8 cellular contexts compared by ENCODE assay signal in the genomic region with DNA sequence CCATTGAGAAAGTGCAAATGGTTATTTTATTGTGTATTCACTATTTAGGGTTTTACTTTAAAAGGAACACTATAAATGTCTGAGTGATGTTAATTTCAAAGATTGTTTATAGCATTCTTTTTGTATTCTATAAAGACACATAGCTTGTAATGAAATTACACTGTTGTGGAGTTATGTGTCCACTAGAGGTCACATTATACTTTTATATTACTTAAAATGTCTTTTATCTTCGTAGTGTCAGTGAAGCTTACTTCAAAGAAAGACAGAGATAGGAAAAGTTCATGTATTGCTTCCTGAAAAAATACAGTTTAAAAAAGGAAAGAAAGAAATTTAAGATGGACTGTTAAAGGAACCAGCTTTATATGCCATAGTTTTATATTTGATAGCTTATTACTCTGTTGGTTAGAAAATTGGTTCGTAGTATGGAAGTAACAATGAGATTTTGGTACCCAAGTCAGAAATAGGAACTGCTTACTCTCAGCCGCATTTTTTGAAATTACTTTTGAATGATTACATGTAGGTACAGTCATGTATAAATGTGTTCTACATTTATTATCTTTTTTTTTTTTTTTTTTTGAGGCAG. TPM values are rescaled to one million over a fixed set of nuclear protein-coding genes. Genes with fewer than 3 reads are reported as not detected.
A peak's percentile ranks its signal among the peaks of the same experiment; 100 is the strongest.
DNase-seq lines count a peak whose midpoint lies in the region; ATAC-seq and TF ChIP-seq lines count a peak whose summit lies in the region.

No MANE protein-coding gene starts in this region.

- H4K20me1 ChIP-seq in PC-9 (ENCODE audit: insufficient read depth): no peaks in the 10 kb centered on the region

- peak; percentile 46 for TF ChIP-seq CTCF in AG09319 (IDR thresholded peaks at IDR 0.05; ENCODE audit: low read depth, low read length)
- peak; percentile 77 for TF ChIP-seq CTCF in PC-9 (conservative IDR thresholded peaks at IDR 0.05)
- peak in 5 of 6 experiments; percentile 32 to 73 (median 52) for TF ChIP-seq CTCF in esophagus squamous epithelium (IDR thresholded peaks at IDR 0.05)
- TF ChIP-seq CTCF in spleen (IDR thresholded peaks at IDR 0.05 in 8 of 11, conservative IDR thresholded peaks at IDR 0.05 in 3 of 11): peak; percentile 20 to 66 (median 51)

- H3K27ac ChIP-seq in PC-9 (no peak overlapping the region), esophagus squamous epithelium (no peak overlapping the region), spleen (no peak overlapping the region)

- H3K4me1 ChIP-seq in PC-9 (replicated peaks; ENCODE audit: insufficient read depth) (0 out of 2 replicates have a peak, but pooled peaks cover 4% of the 10 kb centered on the region), esophagus squamous epithelium (peaks cover 0 to 3% (median 0%) of the 10 kb centered on the region in 3 donors), spleen (peaks cover 0 to 8% (median 1%) of the 10 kb centered on the region in 6 donors)

- H3K36me3 Mint-ChIP-seq in activated CD8-positive, alpha-beta memory T cell treated with anti-CD3 and anti-CD28 coated beads, Interleukin-2, amount 10 ng/mL, durations not matched to agents 7 days and 5 days: no peaks in the 10 kb centered on the region

- POLR2A ChIA-PET in PC-9 (lab: Charles Lee; ENCODE audit: unreplicated experiment): interaction anchor here (0.6 kb wide), 1 partner anchor 21 kb away, joined by 3 read pairs; a partner anchor contains a TSS

- H3K4me3 Mint-ChIP-seq in activated CD8-positive, alpha-beta memory T cell treated with anti-CD3 and anti-CD28 coated beads, Interleukin-2, amount 10 ng/mL, durations not matched to agents 7 days and 5 days: no peak overlapping the region

- H3K4me3 ChIP-seq in PC-9: no peak overlapping the region
- H3K4me3 ChIP-seq in esophagus squamous epithelium: no peak overlapping the region
- no peak overlapping the region for H3K4me3 ChIP-seq in spleen

- ATAC-seq in GM18909 (IDR thresholded peaks at IDR 0.05; ENCODE audit: poor library complexity, unreplicated experiment) (peak; percentile 59), GM18519 (IDR thresholded peaks at IDR 0.05; ENCODE audit: low FRiP score, unreplicated experiment) (no peak)
- ATAC-seq in activated CD8-positive, alpha-beta memory T cell treated with anti-CD3 and anti-CD28 coated beads, Interleukin-2, amount 10 ng/mL, durations not matched to agents 7 days and 5 days: no peak

- H2AFZ ChIP-seq in PC-9: no peak overlapping the region

- H3K9me3 Mint-ChIP-seq in activated CD8-positive, alpha-beta memory T cell treated with anti-CD3 and anti-CD28 coated beads, Interleukin-2, amount 10 ng/mL, durations not matched to agents 7 days and 5 days (ENCODE audit: low read depth): no peaks in the 10 kb centered on the region

- H3K9me3 ChIP-seq in PC-9 (ENCODE audit: insufficient read depth, low read depth): no peaks in the 10 kb centered on the region
- no peaks in the 10 kb centered on the region for H3K9me3 ChIP-seq in esophagus squamous epithelium
- H3K9me3 ChIP-seq in spleen: no peaks in the 10 kb centered on the region

- H3K79me2 ChIP-seq in PC-9 (ENCODE audit: low read depth): no peaks in the 10 kb centered on the region

- H3K27me3 ChIP-seq in PC-9 (ENCODE audit: insufficient read depth, low read depth) (no peaks in the 10 kb centered on the region), esophagus squamous epithelium (no peaks in the 10 kb centered on the region), spleen (replicated peaks in 1 of 7) (no peaks in the 10 kb centered on the region)

- intact Hi-C loops in PC-9 (cut with micrococcal nuclease; ENCODE audit: unreplicated experiment): no loop called here
- intact Hi-C loops in esophagus squamous epithelium (cut with DNase I): loop anchor here (10.0 kb wide), 1 partner anchor 227 kb away; no protein-coding TSS in a partner anchor
- intact Hi-C loops in spleen (cut with DNase I; ENCODE audit: low total_unique reads): no loop called here

- no peak for DNase-seq in AG09319 (ENCODE audit: extremely low read depth, low read depth)
- no peak for DNase-seq in PC-9
- no peak for DNase-seq in esophagus squamous epithelium (lab: John Stamatoyannopoulos, UW)
- DNase-seq in spleen: no peak
- no peak for DNase-seq in globus pallidus (ENCODE audit: low spot score)
- no peak for DNase-seq in activated CD8-positive, alpha-beta memory T cell treated with anti-CD3 and anti-CD28 coated beads, Interleukin-2, amount 10 ng/mL, durations not matched to agents 7 days and 5 days

- H3K9me2 ChIP-seq in PC-9 (ENCODE audit: insufficient read depth): no peaks in the 10 kb centered on the region

- H3K27ac Mint-ChIP-seq in activated CD8-positive, alpha-beta memory T cell treated with anti-CD3 and anti-CD28 coated beads, Interleukin-2, amount 10 ng/mL, durations not matched to agents 7 days and 5 days: no peak overlapping the region

- H3K36me3 ChIP-seq in PC-9 (ENCODE audit: low read depth) (no peaks in the 10 kb centered on the region), esophagus squamous epithelium (no peaks in the 10 kb centered on the region), spleen (no peaks in the 10 kb centered on the region)

- H3K27me3 Mint-ChIP-seq in activated CD8-positive, alpha-beta memory T cell treated with anti-CD3 and anti-CD28 coated beads, Interleukin-2, amount 10 ng/mL, durations not matched to agents 7 days and 5 days: no peaks in the 10 kb centered on the region

- WGBS in esophagus squamous epithelium, 2 donors: 46 to 49% methylated on average over 3 of the region's 3 CpGs
- WGBS in spleen, 5 donors: 42 to 57% (median 46%) methylated on average over 3 of the region's 3 CpGs

- peaks cover 3% of the 10 kb centered on the region for H3K4me1 Mint-ChIP-seq in activated CD8-positive, alpha-beta memory T cell treated with anti-CD3 and anti-CD28 coated beads, Interleukin-2, amount 10 ng/mL, durations not matched to agents 7 days and 5 days

- CTCF ChIA-PET in PC-9 (lab: Charles Lee): interaction anchor here (0.5 to 1.4 kb wide), 11 partner anchors 10 to 437 kb away, joined by 3 to 11 read pairs (median 5); a partner anchor contains a TSS
- CTCF ChIA-PET in activated CD8-positive, alpha-beta memory T cell treated with anti-CD3 and anti-CD28 coated beads, Interleukin-2, amount 10 ng/mL, durations not matched to agents 7 days and 5 days (lab: Charles Lee): interaction anchor here (0.6 to 3.2 kb wide), 30 partner anchors 9 to 456 kb away, joined by 3 to 25 read pairs (median 4); a partner anchor contains a TSS

- BruUV-seq in PC-9 (replicated peaks; lab: Mats Ljungman, UMichigan): no TSS peak

- H3F3A ChIP-seq in PC-9 (ENCODE audit: insufficient read depth, low read depth): no peaks in the 10 kb centered on the region

- no peak overlapping the region for H3K4me2 ChIP-seq in PC-9

- TF ChIP-seq POLR2A in esophagus squamous epithelium (IDR thresholded peaks at IDR 0.05) (no peak), spleen (IDR thresholded peaks at IDR 0.05) (no peak)

RNA-seq across cellular contexts. Expression of a gene that starts 20.5 kb away (rescaled TPM):
- total RNA-seq in PC-9 (2021): 3.9 and 4.5 TPM in 2 replicates
- total RNA-seq in esophagus squamous epithelium: 1 to 10 TPM; 3.2 to 9.5 (median 4.7) TPM
- 1 to 10 TPM; 4.1 to 7.2 (median 6.0) TPM for total RNA-seq in spleen
- polyA plus RNA-seq in spleen: 1 to 10 TPM; 1.1 to 1.6 (median 1.5) TPM
- total RNA-seq in activated CD8-positive, alpha-beta memory T cell treated with anti-CD3 and anti-CD28 coated beads, Interleukin-2, amount 10 ng/mL, durations not matched to agents 7 days and 5 days: 1 to 10 TPM; 3.0 to 3.3 TPM

RNA-seq across cellular contexts. Expression of a gene that starts 20.8 kb away (rescaled TPM):
- total RNA-seq in PC-9 (2021) (1.2 and 1.6 TPM in 2 replicates), esophagus squamous epithelium (under 1 TPM; 0.61 to 0.95 (median 0.64) TPM), spleen (1 to 10 TPM; 1.2 to 2.6 (median 2.3) TPM)
- under 1 TPM; 0.72 to 0.99 (median 0.79) TPM for polyA plus RNA-seq in spleen
- total RNA-seq in activated CD8-positive, alpha-beta memory T cell treated with anti-CD3 and anti-CD28 coated beads, Interleukin-2, amount 10 ng/mL, durations not matched to agents 7 days and 5 days: 1 to 10 TPM; 3.3 to 3.4 TPM
